In the genomic region with DNA sequence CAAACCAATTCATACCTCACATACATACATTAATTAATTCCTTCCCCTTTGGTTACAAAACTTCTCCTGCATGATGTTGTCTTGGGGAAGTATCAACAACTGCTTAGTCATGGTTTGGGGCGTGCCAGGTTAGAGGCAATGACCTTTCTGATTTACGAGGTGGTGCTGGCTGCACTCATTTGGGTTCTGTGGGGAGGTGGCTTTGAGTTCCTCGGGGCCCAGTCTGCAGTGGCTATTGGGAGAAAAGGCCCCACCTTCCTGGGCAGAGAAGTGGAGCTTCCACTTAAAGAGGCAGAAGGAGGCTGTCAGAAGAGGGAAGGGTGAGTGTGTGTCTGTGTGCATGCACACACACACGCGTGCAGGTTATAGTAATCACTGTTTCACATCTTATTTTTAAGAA, we compare ENCODE assay signal across 11 cellular contexts. TPM values are rescaled to one million over a fixed set of nuclear protein-coding genes. Genes with fewer than 3 reads are reported as not detected.
DNase-seq lines count a peak whose midpoint lies in the region; ATAC-seq and TF ChIP-seq lines count a peak whose summit lies in the region.
"Had no signal": no experiment of that assay in that cellular context is flagged by ENCODE, and none has a peak within 500 bp of the region (broad histone marks: within the 10 kb centered on the region; RNA-seq: fewer than 3 reads in every experiment).

No MANE protein-coding gene starts in this region.

- intact Hi-C loops in naive thymus-derived CD4-positive, alpha-beta T cell (cut with micrococcal nuclease): no loop called here

- peak; percentile 93 for ATAC-seq in naive thymus-derived CD4-positive, alpha-beta T cell

- no peak overlapping the region for H3K4me3 Mint-ChIP-seq in CD8-positive, alpha-beta memory T cell
- H3K4me3 Mint-ChIP-seq in naive thymus-derived CD4-positive, alpha-beta T cell: no peak overlapping the region

- H3K4me1 ChIP-seq in CD8-positive, alpha-beta memory T cell (ENCODE audit: insufficient read depth, low read length): no peaks in the 10 kb centered on the region
- H3K4me1 ChIP-seq in naive thymus-derived CD4-positive, alpha-beta T cell (ENCODE audit: control insufficient read depth in 2 of 2, insufficient read depth in 2 of 2, low read length in 2 of 2): no peaks in the 10 kb centered on the region

- TF ChIP-seq EP300 in Ishikawa (IDR thresholded peaks at IDR 0.05; ENCODE audit: borderline replicate concordance): 0 out of 2 replicates have a peak, but pooled peaks have one; percentile 24

- H3K9me3 ChIP-seq in CD8-positive, alpha-beta memory T cell (ENCODE audit: low read length): no peaks in the 10 kb centered on the region
- H3K9me3 ChIP-seq in naive thymus-derived CD4-positive, alpha-beta T cell (ENCODE audit: control insufficient read depth in 2 of 3, low read length in 3 of 3): no peaks in the 10 kb centered on the region

- CTCF ChIA-PET in CD8-positive, alpha-beta memory T cell (lab: Charles Lee): no interaction called here
- CTCF ChIA-PET in naive thymus-derived CD4-positive, alpha-beta T cell (lab: Charles Lee): no interaction called here

- no peaks in the 10 kb centered on the region for H3K4me1 Mint-ChIP-seq in CD8-positive, alpha-beta memory T cell
- H3K4me1 Mint-ChIP-seq in naive thymus-derived CD4-positive, alpha-beta T cell: peaks cover 0 to 7% (median 0%) of the 10 kb centered on the region in 7 donors

- DNase-seq in CD8-positive, alpha-beta memory T cell: no peak
- DNase-seq in amniotic epithelial cell (ENCODE audit: low read depth): peak; percentile 69
- DNase-seq in naive thymus-derived CD4-positive, alpha-beta T cell: no peak
- DNase-seq in dermis blood vessel endothelial cell: no peak
- DNase-seq in NCI-H1694 (lab: John Stamatoyannopoulos, UW): no peak
- no peak for DNase-seq in pons (ENCODE audit: low spot score)
- no peak for DNase-seq in hepatic stellate cell (ENCODE audit: low spot score)
- DNase-seq: activated CD8-positive, alpha-beta memory T cell treated with anti-CD3 and anti-CD28 coated beads, Interleukin-2, amount 50 U/mL, for 48 hours; glutamatergic neuron; NCI-H524 treated with DMSO at 0.1 percent for 48 hours had no signal

- no peak overlapping the region for H3K27ac Mint-ChIP-seq in CD8-positive, alpha-beta memory T cell
- no peak overlapping the region for H3K27ac Mint-ChIP-seq in naive thymus-derived CD4-positive, alpha-beta T cell

- H3K27ac ChIP-seq in CD8-positive, alpha-beta memory T cell (ENCODE audit: low read depth, low read length): peak overlapping the region; percentile 25
- no peak overlapping the region for H3K27ac ChIP-seq in naive thymus-derived CD4-positive, alpha-beta T cell (ENCODE audit: low read depth, low read length)

- 0 out of 2 replicates have a peak, but pooled peaks have one; percentile 9 for TF ChIP-seq RAD21 in Ishikawa (IDR thresholded peaks at IDR 0.05; ENCODE audit: low read depth)

- H3K4me3 ChIP-seq in CD8-positive, alpha-beta memory T cell (ENCODE audit: low read length): no peak overlapping the region
- H3K4me3 ChIP-seq in naive thymus-derived CD4-positive, alpha-beta T cell (ENCODE audit: low read length): no peak overlapping the region

- no peaks in the 10 kb centered on the region for H3K36me3 ChIP-seq in CD8-positive, alpha-beta memory T cell (ENCODE audit: insufficient read depth, low read length)
- H3K36me3 ChIP-seq in naive thymus-derived CD4-positive, alpha-beta T cell (ENCODE audit: control insufficient read depth in 2 of 3, insufficient read depth in 3 of 3, low read length in 3 of 3): no peaks in the 10 kb centered on the region

- POLR2A ChIA-PET in CD8-positive, alpha-beta memory T cell (lab: Charles Lee): interaction anchor here (0.6 kb wide), 1 partner anchor 131 kb away, joined by 4 read pairs; no protein-coding TSS in a partner anchor
- POLR2A ChIA-PET in naive thymus-derived CD4-positive, alpha-beta T cell (lab: Charles Lee): no interaction called here

- H3K36me3 Mint-ChIP-seq in CD8-positive, alpha-beta memory T cell: peaks cover 0 to 8% (median 4%) of the 10 kb centered on the region in 3 donors
- H3K36me3 Mint-ChIP-seq in naive thymus-derived CD4-positive, alpha-beta T cell: peaks cover 0 to 9% (median 3%) of the 10 kb centered on the region in 5 donors

- H3K27me3 Mint-ChIP-seq in CD8-positive, alpha-beta memory T cell: peaks cover 20 to 43% of the 10 kb centered on the region in 2 donors
- H3K27me3 Mint-ChIP-seq in naive thymus-derived CD4-positive, alpha-beta T cell: peaks cover 8 to 35% (median 19%) of the 10 kb centered on the region in 5 donors

- peaks cover 4% of the 10 kb centered on the region for H3K27me3 ChIP-seq in CD8-positive, alpha-beta memory T cell (ENCODE audit: insufficient read depth, low read length, poor library complexity, severe bottlenecking)
- no peaks in the 10 kb centered on the region for H3K27me3 ChIP-seq in naive thymus-derived CD4-positive, alpha-beta T cell (ENCODE audit: control insufficient read depth in 2 of 2, insufficient read depth in 2 of 2, low read length in 2 of 2)

- no peaks in the 10 kb centered on the region for H3K9me3 Mint-ChIP-seq in CD8-positive, alpha-beta memory T cell
- no peaks in the 10 kb centered on the region for H3K9me3 Mint-ChIP-seq in naive thymus-derived CD4-positive, alpha-beta T cell

TF ChIP-seq in Ishikawa, 13 proteins besides CTCF, POLR2A, EP300 and RAD21:
- TF ChIP-seq CEBPB (IDR thresholded peaks at IDR 0.05) (0 out of 2 replicates have a peak, but pooled peaks have one; percentile 4), ZBTB7A (IDR thresholded peaks at IDR 0.05; ENCODE audit: low read depth) (no peak), TEAD4 (IDR thresholded peaks at IDR 0.05) (peak; percentile 29; the same call in 1 of the 2 replicates), YY1 (IDR thresholded peaks at IDR 0.05; ENCODE audit: low read depth) (no peak), NFIC (IDR thresholded peaks at IDR 0.05) (peak; percentile 35; the same call in 1 of the 2 replicates)
- TF ChIP-seq, protein P1, sequence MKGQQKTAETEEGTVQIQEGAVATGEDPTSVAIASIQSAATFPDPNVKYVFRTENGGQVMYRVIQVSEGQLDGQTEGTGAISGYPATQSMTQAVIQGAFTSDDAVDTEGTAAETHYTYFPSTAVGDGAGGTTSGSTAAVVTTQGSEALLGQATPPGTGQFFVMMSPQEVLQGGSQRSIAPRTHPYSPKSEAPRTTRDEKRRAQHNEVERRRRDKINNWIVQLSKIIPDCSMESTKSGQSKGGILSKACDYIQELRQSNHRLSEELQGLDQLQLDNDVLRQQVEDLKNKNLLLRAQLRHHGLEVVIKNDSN (IDR thresholded peaks at IDR 0.05): no peak

RNA-seq across cellular contexts. Expression of a gene that starts 10.2 kb away (rescaled TPM):
- total RNA-seq in CD8-positive, alpha-beta memory T cell: 1 to 10 TPM; 5.3 to 6.4 TPM
- 0.09 TPM for polyA plus RNA-seq in CD8-positive, alpha-beta memory T cell
- under 1 TPM in 1 of 5 experiments, not detected in 4; 0.85 TPM for total RNA-seq in naive thymus-derived CD4-positive, alpha-beta T cell
- not detected for polyA plus RNA-seq in naive thymus-derived CD4-positive, alpha-beta T cell
- 3.2 and 13.5 TPM in 2 replicates for total RNA-seq in dermis blood vessel endothelial cell
